30 cellular contexts compared by ENCODE assay signal in genomic region chr4:123862812-123863211, GRCh38.
"Had no signal": no experiment of that assay in that cellular context is flagged by ENCODE, and none has a peak within 500 bp of the region (broad histone marks: within the 10 kb centered on the region; RNA-seq: fewer than 3 reads in every experiment).

No MANE protein-coding gene starts in this region.

- DNase-seq: activated CD4-positive, alpha-beta memory T cell treated with anti-CD3 and anti-CD28 coated beads for 36 hours; activated CD4-positive, alpha-beta T cell treated with anti-CD3 and anti-CD28 coated beads for 36 hours; activated CD4-positive, alpha-beta T cell treated with anti-CD3 and anti-CD28 coated beads, Interleukin-2, amount 10 ng/mL, durations not matched to agents 24 days and 14 days; activated CD4-positive, CD25-positive, alpha-beta regulatory T cell; activated CD4-positive, CD25-positive, alpha-beta regulatory T cell treated with anti-CD3 and anti-CD28 coated beads, Interleukin-2, amount 50 U/mL, for 72 hours; activated CD8-positive, alpha-beta memory T cell treated with anti-CD3 and anti-CD28 coated beads, Interleukin-2, amount 10 ng/mL, durations not matched to agents 7 days and 5 days; activated CD8-positive, alpha-beta memory T cell treated with anti-CD3 and anti-CD28 coated beads, Interleukin-2, amount 50 U/mL, for 4 hours; activated CD8-positive, alpha-beta T cell treated with anti-CD3 and anti-CD28 coated beads, Interleukin-2, amount 10 ng/mL, durations not matched to agents 7 days and 5 days; activated effector memory CD4-positive, alpha-beta T cell treated with anti-CD3 and anti-CD28 coated beads, Interleukin-2, amount 50 U/mL, for 16 hours; activated naive CD4-positive, alpha-beta T cell treated with anti-CD3 and anti-CD28 coated beads for 36 hours; activated naive CD8-positive, alpha-beta T cell treated with anti-CD3 and anti-CD28 coated beads for 36 hours; activated naive CD8-positive, alpha-beta T cell treated with anti-CD3 and anti-CD28 coated beads, Interleukin-2, amount 50 U/mL, for 24 hours; activated T-cell treated with anti-CD3 and anti-CD28 coated beads, Interleukin-2, amount 50 U/mL, for 1 hour; activated T-cell treated with anti-CD3 and anti-CD28 coated beads, Interleukin-2, amount 50 U/mL, for 48 hours; adrenal gland; amygdala; aorta; body of pancreas; central memory CD4-positive, alpha-beta T cell; cerebellar nuclear complex; colonic mucosa; effector CD8-positive, alpha-beta T cell; endodermal cell; erythroblast; foreskin melanocyte; heart right ventricle; T-helper 2 cell had no signal

- ATAC-seq: activated CD4-positive, alpha-beta T cell treated with anti-CD3 and anti-CD28 coated beads for 36 hours; activated CD8-positive, alpha-beta memory T cell treated with anti-CD3 and anti-CD28 coated beads, Interleukin-2, amount 10 ng/mL, durations not matched to agents 7 days and 5 days; activated CD8-positive, alpha-beta T cell treated with anti-CD3 and anti-CD28 coated beads, Interleukin-2, amount 10 ng/mL, durations not matched to agents 7 days and 5 days; activated naive CD8-positive, alpha-beta T cell treated with anti-CD3 and anti-CD28 coated beads, Interleukin-2, amount 50 U/mL, for 24 hours; body of pancreas; gastroesophageal sphincter had no signal

- H3K4me3 ChIP-seq: adrenal gland, body of pancreas, cardiac muscle cell, colonic mucosa, esophagus muscularis mucosa, gastroesophageal sphincter, heart right ventricle had no signal

- H3K27me3 ChIP-seq: adrenal gland, body of pancreas, cardiac muscle cell, colonic mucosa, esophagus muscularis mucosa, gastroesophageal sphincter, heart right ventricle had no signal

- H3K27ac ChIP-seq: adrenal gland, body of pancreas, cardiac muscle cell, colonic mucosa, esophagus muscularis mucosa, gastroesophageal sphincter, heart right ventricle had no signal

- H3K9me3 ChIP-seq: adrenal gland, body of pancreas, colonic mucosa, esophagus muscularis mucosa, gastroesophageal sphincter had no signal

- H3K4me1 ChIP-seq: body of pancreas, colonic mucosa had no signal

- H3K36me3 ChIP-seq: adrenal gland, cardiac muscle cell, colonic mucosa, esophagus muscularis mucosa, gastroesophageal sphincter, heart right ventricle had no signal
